18 cellular contexts compared by ENCODE assay signal in the genomic region with DNA sequence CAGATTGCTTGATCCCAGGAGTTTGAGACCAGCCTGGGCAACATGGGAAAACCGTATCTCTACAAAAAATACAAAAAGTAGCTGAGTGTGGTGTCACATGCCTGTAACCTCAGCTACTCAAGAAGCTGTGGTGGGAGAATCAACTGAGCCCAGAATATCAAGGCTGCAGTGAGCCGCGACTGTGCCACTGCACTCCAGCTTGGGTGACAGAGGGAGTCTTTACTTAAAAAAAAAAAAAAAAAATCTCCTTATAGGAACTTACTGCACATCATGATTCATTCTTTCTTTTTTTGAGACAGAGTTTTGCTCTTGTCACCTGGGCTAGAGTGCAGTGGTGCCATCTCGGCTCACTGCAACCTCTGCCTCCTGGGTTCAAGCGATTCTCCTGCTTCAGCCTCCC. TPM values are rescaled to one million over a fixed set of nuclear protein-coding genes. Genes with fewer than 3 reads are reported as not detected.
A peak's percentile ranks its signal among the peaks of the same experiment; 100 is the strongest.
DNase-seq lines count a peak whose midpoint lies in the region; ATAC-seq, FAIRE-seq and TF ChIP-seq lines count a peak whose summit lies in the region.
"Had no signal": no experiment of that assay in that cellular context is flagged by ENCODE, and none has a peak within 500 bp of the region (broad histone marks: within the 10 kb centered on the region; RNA-seq: fewer than 3 reads in every experiment).

No MANE protein-coding gene starts in this region.

- intact Hi-C loops in pancreas (cut with DNase I), result no loop called here

- no peaks in the 10 kb centered on the region for H3K27me3 Mint-ChIP-seq in activated T-helper 17 cell treated with anti-CD3 and anti-CD28 coated beads, Interleukin-2, amount 50 U/mL, for 72 hours
- H3K27me3 Mint-ChIP-seq: B cell had no signal

- FAIRE-seq in HTR-8/SVneo (lab: Jason Lieb, UNC), result no peak
- FAIRE-seq in pancreas (lab: Jason Lieb, UNC), result no peak
- FAIRE-seq: D721Med, G401.6, GM12891, GM19239, H1 had no signal

- H3K27ac ChIP-seq in pancreas, result no peak overlapping the region

- no peaks in the 10 kb centered on the region for H3K9me3 ChIP-seq in pancreas

- H3K4me1 Mint-ChIP-seq in activated T-helper 17 cell treated with anti-CD3 and anti-CD28 coated beads, Interleukin-2, amount 50 U/mL, for 72 hours, result no peaks in the 10 kb centered on the region
- H3K4me1 Mint-ChIP-seq: H9 had no signal

- TF ChIP-seq CTCF in pancreas (IDR thresholded peaks at IDR 0.05), result no peak

- H3K27ac Mint-ChIP-seq in activated naive CD4-positive, alpha-beta T cell treated with anti-CD3 and anti-CD28 coated beads, Interleukin-2, amount 50 U/mL, for 72 hours, result no peak overlapping the region
- H3K27ac Mint-ChIP-seq in activated T-helper 17 cell treated with anti-CD3 and anti-CD28 coated beads, Interleukin-2, amount 50 U/mL, for 72 hours, result no peak overlapping the region
- H3K27ac Mint-ChIP-seq: B cell; CD4-positive, CD25-positive, alpha-beta regulatory T cell had no signal

- peaks cover 6 to 19% of the 10 kb centered on the region in 2 donors for H3K36me3 Mint-ChIP-seq in activated naive CD4-positive, alpha-beta T cell treated with anti-CD3 and anti-CD28 coated beads, Interleukin-2, amount 50 U/mL, for 72 hours
- H3K36me3 Mint-ChIP-seq in activated T-helper 17 cell treated with anti-CD3 and anti-CD28 coated beads, Interleukin-2, amount 50 U/mL, for 72 hours (ENCODE audit: low read depth), result peaks cover 39% of the 10 kb centered on the region

- WGBS in pancreas, 2 donors, result 88 to 93% methylated on average over 5 of the region's 5 CpGs

- peak; percentile 30 to 53 for ATAC-seq in activated naive CD4-positive, alpha-beta T cell treated with anti-CD3 and anti-CD28 coated beads, Interleukin-2, amount 50 U/mL, for 72 hours
- peak; percentile 31 for ATAC-seq in activated T-helper 17 cell treated with anti-CD3 and anti-CD28 coated beads, Interleukin-2, amount 50 U/mL, for 72 hours (replicated peaks)
- ATAC-seq in pancreas, result no peak

- no peak for DNase-seq in activated naive CD4-positive, alpha-beta T cell treated with anti-CD3 and anti-CD28 coated beads, Interleukin-2, amount 50 U/mL, for 72 hours (ENCODE audit: low spot score in 2 of 2)
- no peak for DNase-seq in activated naive CD4-positive, alpha-beta T cell treated with anti-CD3 and anti-CD28 coated beads, Interleukin-2, amount 50 U/mL, for 16 hours
- DNase-seq in renal cortical epithelial cell (ENCODE audit: low read depth), result peak; percentile 1
- DNase-seq in HTR-8/SVneo (ENCODE audit: insufficient read length, low spot score), result no peak
- no peak for DNase-seq in pancreas
- DNase-seq: C1 segment of cervical spinal cord; CD4-positive, CD25-positive, alpha-beta regulatory T cell; CD8-positive, alpha-beta memory T cell; COR-L47; H9; IMR-90 had no signal

- H3K4me1 ChIP-seq in pancreas, result no peaks in the 10 kb centered on the region

- no peaks in the 10 kb centered on the region for H3K9me3 Mint-ChIP-seq in activated naive CD4-positive, alpha-beta T cell treated with anti-CD3 and anti-CD28 coated beads, Interleukin-2, amount 50 U/mL, for 72 hours
- H3K9me3 Mint-ChIP-seq in activated T-helper 17 cell treated with anti-CD3 and anti-CD28 coated beads, Interleukin-2, amount 50 U/mL, for 72 hours, result no peaks in the 10 kb centered on the region
- H3K9me3 Mint-ChIP-seq: CD4-positive, CD25-positive, alpha-beta regulatory T cell; CD8-positive, alpha-beta memory T cell had no signal

- H3K4me3 ChIP-seq in pancreas, result no peak overlapping the region

- H3K27me3 ChIP-seq in pancreas, result no peaks in the 10 kb centered on the region

- H3K36me3 ChIP-seq in pancreas, result peaks cover 0 to 4% (median 0%) of the 10 kb centered on the region in 3 donors

- H3K4me3 Mint-ChIP-seq in activated T-helper 17 cell treated with anti-CD3 and anti-CD28 coated beads, Interleukin-2, amount 50 U/mL, for 72 hours, result no peak overlapping the region
- H3K4me3 Mint-ChIP-seq: B cell; CD4-positive, CD25-positive, alpha-beta regulatory T cell; CD8-positive, alpha-beta memory T cell; H9 had no signal

RNA-seq across cellular contexts. Expression of gene UPF3B, which starts 24.3 kb away (rescaled TPM):
- 10 to 100 TPM; 17.5 to 28.9 TPM for total RNA-seq in activated naive CD4-positive, alpha-beta T cell treated with anti-CD3 and anti-CD28 coated beads, Interleukin-2, amount 50 U/mL, for 72 hours
- total RNA-seq in activated T-helper 17 cell treated with anti-CD3 and anti-CD28 coated beads, Interleukin-2, amount 50 U/mL, for 72 hours, result 10 to 100 TPM; 19.3 to 19.4 TPM
- total RNA-seq in renal cortical epithelial cell (1.0 and 3.7 TPM in 2 replicates), pancreas (1 to 10 TPM; 1.9 to 3.5 (median 3.0) TPM)
- 1 to 10 TPM; 6.8 to 8.6 TPM for polyA plus RNA-seq in pancreas

RNA-seq across cellular contexts. Expression of gene RPL39, which starts 37.0 kb away (rescaled TPM):
- 1,000 to 10,000 TPM; 2,603 to 3,012 TPM for total RNA-seq in activated naive CD4-positive, alpha-beta T cell treated with anti-CD3 and anti-CD28 coated beads, Interleukin-2, amount 50 U/mL, for 72 hours
- 1,000 to 10,000 TPM; 2,393 to 3,257 TPM for total RNA-seq in activated T-helper 17 cell treated with anti-CD3 and anti-CD28 coated beads, Interleukin-2, amount 50 U/mL, for 72 hours
- 3,025 and 7,934 TPM in 2 replicates for total RNA-seq in renal cortical epithelial cell
- total RNA-seq in pancreas, result 1,000 to 10,000 TPM in 2 of 6 donors, 100 to 1,000 TPM in 4; 567 to 1,199 (median 972) TPM
- polyA plus RNA-seq in pancreas, result 1,000 to 10,000 TPM; 2,611 to 3,516 TPM

RNA-seq across cellular contexts. Expression of gene RNF113A, which starts 43.1 kb away (rescaled TPM):
- 10 to 100 TPM; 20.1 to 34.3 TPM for total RNA-seq in activated naive CD4-positive, alpha-beta T cell treated with anti-CD3 and anti-CD28 coated beads, Interleukin-2, amount 50 U/mL, for 72 hours
- total RNA-seq in activated T-helper 17 cell treated with anti-CD3 and anti-CD28 coated beads, Interleukin-2, amount 50 U/mL, for 72 hours, result 10 to 100 TPM; 22.3 to 25.2 TPM
- 11.1 and 17.0 TPM in 2 replicates for total RNA-seq in renal cortical epithelial cell
- total RNA-seq in pancreas, result 10 to 100 TPM in 2 of 6 donors, 1 to 10 TPM in 4; 8.1 to 14.5 (median 9.3) TPM
- polyA plus RNA-seq in pancreas, result 10 to 100 TPM in 1 of 2 donors, 1 to 10 TPM in 1; 9.9 to 14.1 TPM

RNA-seq across cellular contexts. Expression of gene NDUFA1, which starts 43.2 kb away (rescaled TPM):
- 100 to 1,000 TPM in 1 of 2 donors, 10 to 100 TPM in 1; 67.6 to 111 TPM for total RNA-seq in activated naive CD4-positive, alpha-beta T cell treated with anti-CD3 and anti-CD28 coated beads, Interleukin-2, amount 50 U/mL, for 72 hours
- 10 to 100 TPM; 70.5 to 96.5 TPM for total RNA-seq in activated T-helper 17 cell treated with anti-CD3 and anti-CD28 coated beads, Interleukin-2, amount 50 U/mL, for 72 hours
- total RNA-seq in renal cortical epithelial cell, result 62.9 and 76.4 TPM in 2 replicates
- total RNA-seq in pancreas, result 10 to 100 TPM; 28.8 to 47.2 (median 39.8) TPM
- 10 to 100 TPM; 82.3 to 87.1 TPM for polyA plus RNA-seq in pancreas

Comparison
In these comparisons a context has a peak if more than half of its experiments do, and no peak if none do; other contexts are left out.
1. ATAC-seq: peak in activated naive CD4-positive, alpha-beta T cell treated with anti-CD3 and anti-CD28 coated beads, Interleukin-2, amount 50 U/mL, for 72 hours (2 of 2) and activated T-helper 17 cell treated with anti-CD3 and anti-CD28 coated beads, Interleukin-2, amount 50 U/mL, for 72 hours (single experiment); none in pancreas (0 of 4).